ENCODE assay signal across 19 cellular contexts in genomic region chr6:1657116-1657776, GRCh38.
"Had no signal": no experiment of that assay in that cellular context is flagged by ENCODE, and none has a peak within 500 bp of the region (broad histone marks: within the 10 kb centered on the region; RNA-seq: fewer than 3 reads in every experiment).

No MANE protein-coding gene starts in this region.

- ATAC-seq: activated naive CD4-positive, alpha-beta T cell treated with anti-CD3 and anti-CD28 coated beads, Interleukin-2, amount 50 U/mL, for 72 hours; effector memory CD8-positive, alpha-beta T cell; left cardiac atrium; psoas muscle had no signal

- H3K36me3 Mint-ChIP-seq: activated naive CD4-positive, alpha-beta T cell treated with anti-CD3 and anti-CD28 coated beads, Interleukin-2, amount 50 U/mL, for 72 hours; brain had no signal

- H3K9me3 ChIP-seq: psoas muscle, stomach had no signal

- DNase-seq: activated CD4-positive, alpha-beta T cell treated with anti-CD3 and anti-CD28 coated beads, Interleukin-2, amount 50 U/mL, for 4 hours; activated CD4-positive, CD25-positive, alpha-beta regulatory T cell treated with anti-CD3 and anti-CD28 coated beads, Interleukin-2, amount 50 U/mL, for 72 hours; activated effector memory CD4-positive, alpha-beta T cell treated with anti-CD3 and anti-CD28 coated beads, Interleukin-2, amount 50 U/mL, for 16 hours; activated T-cell treated with anti-CD3 and anti-CD28 coated beads, Interleukin-2, amount 50 U/mL, for 1 hour; amniotic stem cell; effector memory CD8-positive, alpha-beta T cell; erythroblast; hypothalamus; left cardiac atrium; naive B cell; occipital lobe; psoas muscle; stimulated activated CD4-positive, alpha-beta T cell treated with anti-CD3 and anti-CD28 coated beads, Interleukin-15, amount 100 ng/mL, for 24 hours; stimulated activated CD4-positive, alpha-beta T cell treated with anti-CD3 and anti-CD28 coated beads, Interleukin-4, amount 100 ng/mL, for 4 hours; stomach had no signal

- H3K27me3 Mint-ChIP-seq: central memory CD8-positive, alpha-beta T cell; effector memory CD8-positive, alpha-beta T cell had no signal

- H3K4me3 ChIP-seq: lung, psoas muscle, stomach had no signal

- H3K4me1 ChIP-seq: psoas muscle, stomach had no signal

- H3K27ac Mint-ChIP-seq: activated naive CD4-positive, alpha-beta T cell treated with anti-CD3 and anti-CD28 coated beads, Interleukin-2, amount 50 U/mL, for 72 hours; effector memory CD8-positive, alpha-beta T cell had no signal

- H3K9me3 Mint-ChIP-seq: activated naive CD4-positive, alpha-beta T cell treated with anti-CD3 and anti-CD28 coated beads, Interleukin-2, amount 50 U/mL, for 72 hours; central memory CD8-positive, alpha-beta T cell; effector memory CD8-positive, alpha-beta T cell; naive B cell had no signal

- H3K27me3 ChIP-seq: stomach had no signal

- H3K4me3 Mint-ChIP-seq: brain; central memory CD8-positive, alpha-beta T cell; effector memory CD8-positive, alpha-beta T cell; naive B cell had no signal
